Comparison of ENCODE assay signal across 29 cellular contexts in the genomic region with DNA sequence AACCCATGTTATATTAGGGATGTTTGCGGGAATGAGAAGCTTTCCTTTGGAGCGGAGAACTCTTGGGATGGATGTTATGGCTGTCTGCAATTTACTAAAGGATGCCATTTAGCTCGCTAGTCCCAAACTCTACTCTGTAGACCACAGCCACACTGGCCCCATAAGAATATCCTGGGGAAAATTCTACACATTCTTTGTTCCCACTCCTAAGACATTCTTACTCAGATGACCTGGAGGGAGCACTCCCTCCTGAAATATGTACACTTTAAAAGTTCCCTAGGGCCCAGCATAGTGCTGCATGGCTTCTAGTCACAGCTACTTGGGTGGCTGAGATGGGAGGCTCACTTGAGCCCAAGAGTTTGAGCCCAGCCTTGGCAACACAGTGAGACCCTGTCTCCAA.
"Had no signal": no experiment of that assay in that cellular context is flagged by ENCODE, and none has a peak within 500 bp of the region (broad histone marks: within the 10 kb centered on the region; RNA-seq: fewer than 3 reads in every experiment).

No MANE protein-coding gene starts in this region.

- H3K27me3 ChIP-seq: ascending aorta, brain microvascular endothelial cell, cardiac muscle cell, SJSA1 had no signal

- H3K4me3 ChIP-seq: ascending aorta, cardiac muscle cell, SJSA1 had no signal

- ATAC-seq: activated naive CD4-positive, alpha-beta T cell treated with anti-CD3 and anti-CD28 coated beads, Interleukin-2, amount 50 U/mL, for 72 hours; activated naive CD8-positive, alpha-beta T cell treated with anti-CD3 and anti-CD28 coated beads, Interleukin-2, amount 50 U/mL, for 24 hours; activated T-cell treated with anti-CD3 and anti-CD28 coated beads, Interleukin-2, amount 50 U/mL, for 4 hours; Panc1; T-helper 17 cell had no signal

- H3K36me3 Mint-ChIP-seq: activated naive CD4-positive, alpha-beta T cell treated with anti-CD3 and anti-CD28 coated beads, Interleukin-2, amount 50 U/mL, for 72 hours; WTC11 had no signal

- H3K4me3 Mint-ChIP-seq: activated naive CD8-positive, alpha-beta T cell treated with anti-CD3 and anti-CD28 coated beads, Interleukin-2, amount 50 U/mL, for 24 hours; activated T-cell treated with anti-CD3 and anti-CD28 coated beads, Interleukin-2, amount 50 U/mL, for 4 hours; T-helper 17 cell; WTC11 had no signal

- H3K4me1 Mint-ChIP-seq: activated naive CD8-positive, alpha-beta T cell treated with anti-CD3 and anti-CD28 coated beads, Interleukin-2, amount 50 U/mL, for 24 hours; T-helper 17 cell had no signal

- H3K4me1 ChIP-seq: ascending aorta, SJSA1 had no signal

- H3K36me3 ChIP-seq: ascending aorta, brain microvascular endothelial cell, cardiac muscle cell, SJSA1 had no signal

- H3K27ac ChIP-seq: ascending aorta, brain microvascular endothelial cell, cardiac muscle cell, KMS-11, RWPE1, SJSA1 had no signal

- H3K9me3 ChIP-seq: ascending aorta, SJSA1 had no signal

- DNase-seq: activated CD4-positive, alpha-beta T cell treated with anti-CD3 and anti-CD28 coated beads for 48 hours; activated CD4-positive, alpha-beta T cell treated with anti-CD3 and anti-CD28 coated beads, Interleukin-2, amount 50 U/mL, for 48 hours; activated CD4-positive, CD25-positive, alpha-beta regulatory T cell treated with anti-CD3 and anti-CD28 coated beads, Interleukin-2, amount 50 U/mL, for 72 hours; activated effector memory CD4-positive, alpha-beta T cell treated with anti-CD3 and anti-CD28 coated beads, Interleukin-2, amount 50 U/mL, for 16 hours; activated naive CD4-positive, alpha-beta T cell treated with Interleukin-2 at 50 U/mL for 16 hours; activated naive CD8-positive, alpha-beta T cell treated with anti-CD3 and anti-CD28 coated beads, Interleukin-2, amount 50 U/mL, for 24 hours; activated T-cell treated with anti-CD3 and anti-CD28 coated beads, Interleukin-2, amount 50 U/mL, for 4 hours; amniotic stem cell; MM.1S; NCI-H1105; NCI-H1436; NCI-H1694 treated with DMSO at 0.1 percent for 48 hours; NCI-H2081; NCI-H510A treated with DMSO at 0.1 percent for 48 hours; NCI-H69; NK-92 treated with Interleukin-12 subunit alpha and Interleukin-12 subunit beta, amount 100 ng/mL, for 24 hours; OCI-M1; SHP77; T-helper 17 cell; T-helper 9 cell had no signal

- H3K9me3 Mint-ChIP-seq: activated naive CD4-positive, alpha-beta T cell treated with anti-CD3 and anti-CD28 coated beads, Interleukin-2, amount 50 U/mL, for 72 hours; activated naive CD8-positive, alpha-beta T cell treated with anti-CD3 and anti-CD28 coated beads, Interleukin-2, amount 50 U/mL, for 24 hours; activated T-cell treated with anti-CD3 and anti-CD28 coated beads, Interleukin-2, amount 50 U/mL, for 4 hours; WTC11 had no signal

- H3K9ac ChIP-seq: KMS-11 had no signal

- H3K27ac Mint-ChIP-seq: activated naive CD4-positive, alpha-beta T cell treated with anti-CD3 and anti-CD28 coated beads, Interleukin-2, amount 50 U/mL, for 72 hours; activated naive CD8-positive, alpha-beta T cell treated with anti-CD3 and anti-CD28 coated beads, Interleukin-2, amount 50 U/mL, for 24 hours; T-helper 17 cell; WTC11 had no signal

- H3K4me2 ChIP-seq: KMS-11 had no signal
